In genomic region chr3:31790516-31791148, GRCh38 we compare ENCODE assay signal across 14 cellular contexts.
"Had no signal": no experiment of that assay in that cellular context is flagged by ENCODE, and none has a peak within 500 bp of the region (broad histone marks: within the 10 kb centered on the region; RNA-seq: fewer than 3 reads in every experiment).

No MANE protein-coding gene starts in this region.

- H3K4me3 Mint-ChIP-seq: activated CD4-positive, alpha-beta T cell treated with anti-CD3 and anti-CD28 coated beads for 36 hours; activated CD8-positive, alpha-beta T cell treated with anti-CD3 and anti-CD28 coated beads for 36 hours; activated naive CD8-positive, alpha-beta T cell; natural killer cell treated with Interleukin-12 subunit alpha and Interleukin-12 subunit beta and Interleukin-15 and Interleukin-18, amount 100 ng/mL, for 72 hours; stimulated activated naive B cell treated with anti-CD40 and anti-IgM and Interleukin-4, amounts not matched to agents 10 μg/mL and 1 μg/mL and 100 μg/mL, for 72 hours had no signal

- H3K9me3 Mint-ChIP-seq: activated CD8-positive, alpha-beta T cell treated with anti-CD3 and anti-CD28 coated beads for 36 hours; natural killer cell treated with Interleukin-12 subunit alpha and Interleukin-12 subunit beta and Interleukin-15 and Interleukin-18, amount 100 ng/mL, for 72 hours had no signal

- H3K36me3 Mint-ChIP-seq: activated naive CD8-positive, alpha-beta T cell; natural killer cell treated with Interleukin-12 subunit alpha and Interleukin-12 subunit beta and Interleukin-15 and Interleukin-18, amount 100 ng/mL, for 72 hours had no signal

- H3K27me3 Mint-ChIP-seq: activated CD8-positive, alpha-beta T cell treated with anti-CD3 and anti-CD28 coated beads for 36 hours; activated naive CD8-positive, alpha-beta T cell; stimulated activated naive B cell treated with anti-CD40 and anti-IgM and Interleukin-4, amounts not matched to agents 10 μg/mL and 1 μg/mL and 100 μg/mL, for 72 hours had no signal

- H3K4me1 Mint-ChIP-seq: activated CD4-positive, alpha-beta T cell treated with anti-CD3 and anti-CD28 coated beads for 36 hours had no signal

- H3K27ac Mint-ChIP-seq: activated CD4-positive, alpha-beta T cell treated with anti-CD3 and anti-CD28 coated beads for 36 hours; activated CD8-positive, alpha-beta T cell treated with anti-CD3 and anti-CD28 coated beads for 36 hours; activated naive CD8-positive, alpha-beta T cell; natural killer cell treated with Interleukin-12 subunit alpha and Interleukin-12 subunit beta and Interleukin-15 and Interleukin-18, amount 100 ng/mL, for 72 hours; stimulated activated naive B cell treated with anti-CD40 and anti-IgM and Interleukin-4, amounts not matched to agents 10 μg/mL and 1 μg/mL and 100 μg/mL, for 72 hours had no signal

- ATAC-seq: activated CD4-positive, alpha-beta T cell treated with anti-CD3 and anti-CD28 coated beads for 36 hours; activated CD8-positive, alpha-beta T cell treated with anti-CD3 and anti-CD28 coated beads for 36 hours; esophagus mucosa; natural killer cell treated with Interleukin-12 subunit alpha and Interleukin-12 subunit beta and Interleukin-15 and Interleukin-18, amount 100 ng/mL, for 72 hours; stimulated activated naive B cell treated with anti-CD40 and anti-IgM and Interleukin-4, amounts not matched to agents 10 μg/mL and 1 μg/mL and 100 μg/mL, for 72 hours had no signal

- DNase-seq: activated CD4-positive, alpha-beta T cell treated with anti-CD3 and anti-CD28 coated beads for 36 hours; activated CD8-positive, alpha-beta memory T cell treated with anti-CD3 and anti-CD28 coated beads, Interleukin-2, amount 50 U/mL, for 48 hours; activated CD8-positive, alpha-beta T cell treated with anti-CD3 and anti-CD28 coated beads for 36 hours; activated gamma-delta T cell treated with Interleukin-2 at 50 U/mL for 16 hours; amniotic stem cell; islet precursor cell; nucleus accumbens; stimulated activated CD4-positive, alpha-beta T cell treated with anti-CD3 and anti-CD28 coated beads, Interleukin-2, amount 100 ng/mL, for 48 hours; stimulated activated naive B cell treated with anti-CD40 and anti-IgM and Interleukin-4, amounts not matched to agents 10 μg/mL and 1 μg/mL and 100 μg/mL, for 72 hours; transverse colon; WERI-Rb-1 had no signal
